In the genomic region with DNA sequence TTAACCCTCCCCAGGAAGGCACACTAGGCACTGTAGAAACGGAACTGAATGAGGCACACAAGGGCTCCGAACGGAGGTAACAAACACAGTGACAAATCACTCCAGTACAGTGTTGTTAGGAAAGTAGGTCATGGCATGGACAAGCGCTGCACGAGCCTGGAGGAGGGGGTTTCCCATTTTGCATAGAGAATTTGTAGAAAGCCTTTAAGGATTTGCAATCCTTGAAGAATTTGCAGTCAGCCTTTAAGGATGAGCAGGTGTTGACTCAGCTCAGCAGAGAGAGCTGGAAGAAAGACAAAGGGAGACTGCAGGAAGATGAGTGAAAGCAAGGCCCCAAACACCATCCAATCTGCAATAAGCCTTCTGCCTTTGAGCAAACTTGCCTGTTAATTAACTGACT, we compare ENCODE assay signal across 14 cellular contexts.
DNase-seq lines count a peak whose midpoint lies in the region; ATAC-seq and FAIRE-seq lines count a peak whose summit lies in the region.
"Had no signal": no experiment of that assay in that cellular context is flagged by ENCODE, and none has a peak within 500 bp of the region (broad histone marks: within the 10 kb centered on the region; RNA-seq: fewer than 3 reads in every experiment).

No MANE protein-coding gene starts in this region.

- H3K4me1 Mint-ChIP-seq in stimulated activated naive CD8-positive, alpha-beta T cell treated with anti-CD3 and anti-CD28 coated beads, Interleukin-15, amount 100 ng/mL, for 72 hours, result no peaks in the 10 kb centered on the region
- H3K4me1 Mint-ChIP-seq: activated naive CD8-positive, alpha-beta T cell treated with anti-CD3 and anti-CD28 coated beads, Interleukin-2, amount 10 ng/mL, durations not matched to agents 7 days and 5 days had no signal

- H3K27me3 Mint-ChIP-seq in stimulated activated naive CD8-positive, alpha-beta T cell treated with anti-CD3 and anti-CD28 coated beads, Interleukin-15, amount 100 ng/mL, for 72 hours, result no peaks in the 10 kb centered on the region

- no peak for FAIRE-seq in GM19239 (lab: Jason Lieb, UNC)
- FAIRE-seq: endometrium had no signal

- H3K4me3 Mint-ChIP-seq in stimulated activated naive CD8-positive, alpha-beta T cell treated with anti-CD3 and anti-CD28 coated beads, Interleukin-15, amount 100 ng/mL, for 72 hours, result no peak overlapping the region
- H3K4me3 Mint-ChIP-seq: activated naive CD8-positive, alpha-beta T cell treated with anti-CD3 and anti-CD28 coated beads, Interleukin-2, amount 10 ng/mL, durations not matched to agents 7 days and 5 days had no signal

- no peaks in the 10 kb centered on the region for H3K9me3 Mint-ChIP-seq in stimulated activated naive CD8-positive, alpha-beta T cell treated with anti-CD3 and anti-CD28 coated beads, Interleukin-15, amount 100 ng/mL, for 72 hours
- H3K9me3 Mint-ChIP-seq: activated naive CD8-positive, alpha-beta T cell treated with anti-CD3 and anti-CD28 coated beads, Interleukin-2, amount 10 ng/mL, durations not matched to agents 7 days and 5 days had no signal

- DNase-seq in HK-2 (ENCODE audit: unreplicated experiment) (peak; percentile 71), amniotic epithelial cell (ENCODE audit: low read depth) (peak; percentile 81), glomerular visceral epithelial cell (ENCODE audit: extremely low spot score) (peak; percentile 82), NCI-H524 (lab: John Stamatoyannopoulos, UW) (no peak), GM19239 (ENCODE audit: insufficient read length, low spot score) (no peak)
- DNase-seq in stimulated activated naive CD8-positive, alpha-beta T cell treated with anti-CD3 and anti-CD28 coated beads, Interleukin-15, amount 100 ng/mL, for 72 hours, result no peak
- DNase-seq: activated naive CD8-positive, alpha-beta T cell treated with anti-CD3 and anti-CD28 coated beads, Interleukin-2, amount 10 ng/mL, durations not matched to agents 7 days and 5 days; GOT3; left colon; NCI-H774; T-helper 1 cell; testis had no signal

- peak overlapping the region in 1 of 2 donors; percentile 48 for H3K27ac Mint-ChIP-seq in stimulated activated naive CD8-positive, alpha-beta T cell treated with anti-CD3 and anti-CD28 coated beads, Interleukin-15, amount 100 ng/mL, for 72 hours
- H3K27ac Mint-ChIP-seq: activated naive CD8-positive, alpha-beta T cell treated with anti-CD3 and anti-CD28 coated beads, Interleukin-2, amount 10 ng/mL, durations not matched to agents 7 days and 5 days had no signal

- ATAC-seq in stimulated activated naive CD8-positive, alpha-beta T cell treated with anti-CD3 and anti-CD28 coated beads, Interleukin-15, amount 100 ng/mL, for 72 hours, result no peak
- no peak for ATAC-seq in HG02798 (IDR thresholded peaks at IDR 0.05; ENCODE audit: poor library complexity, unreplicated experiment)
- ATAC-seq: left colon had no signal

Comparison
In these comparisons a context has a peak if more than half of its experiments do, and no peak if none do; other contexts are left out.
1. DNase-seq: peak in HK-2 (single experiment), amniotic epithelial cell (single experiment) and glomerular visceral epithelial cell (single experiment); none in NCI-H524 (0 of 2), stimulated activated naive CD8-positive, alpha-beta T cell treated with anti-CD3 and anti-CD28 coated beads, Interleukin-15, amount 100 ng/mL, for 72 hours (0 of 2) and GM19239 (single experiment).